In genomic region chr7:156473476-156474240, GRCh38 we compare ENCODE assay signal across 8 cellular contexts.
DNase-seq lines count a peak whose midpoint lies in the region; ATAC-seq and TF ChIP-seq lines count a peak whose summit lies in the region.

No MANE protein-coding gene starts in this region.

- intact Hi-C loops in heart left ventricle (cut with DNase I): loop anchor here (2.0 to 10.0 kb wide), 8 partner anchors 291 to 679 kb away; partner anchors contain the start of gene SHH (in 3 of the 10)
- intact Hi-C loops in Right ventricle myocardium inferior (cut with DNase I): loop anchor here (5.0 kb wide), 1 partner anchor 676 kb away; no protein-coding TSS in a partner anchor

- peaks cover 27% of the 10 kb centered on the region for H3K27me3 Mint-ChIP-seq in activated naive CD8-positive, alpha-beta T cell treated with anti-CD3 and anti-CD28 coated beads, Interleukin-2, amount 10 ng/mL, durations not matched to agents 7 days and 5 days

- 16 to 26% (median 21%) methylated on average over 9 of the region's 9 CpGs for WGBS in heart left ventricle, 4 donors

- H3K4me3 Mint-ChIP-seq in activated naive CD8-positive, alpha-beta T cell treated with anti-CD3 and anti-CD28 coated beads, Interleukin-2, amount 10 ng/mL, durations not matched to agents 7 days and 5 days: no peak overlapping the region

- TF ChIP-seq CTCF in heart left ventricle (IDR thresholded peaks at IDR 0.05) (peak; percentile 42 to 71 (median 54)), NB4 (IDR thresholded peaks at IDR 0.05; ENCODE audit: low read depth, low read length) (peak; percentile 93)

- H3K27ac Mint-ChIP-seq in activated naive CD8-positive, alpha-beta T cell treated with anti-CD3 and anti-CD28 coated beads, Interleukin-2, amount 10 ng/mL, durations not matched to agents 7 days and 5 days: no peak overlapping the region

- H3K4me1 Mint-ChIP-seq in activated naive CD8-positive, alpha-beta T cell treated with anti-CD3 and anti-CD28 coated beads, Interleukin-2, amount 10 ng/mL, durations not matched to agents 7 days and 5 days: no peaks in the 10 kb centered on the region

- H3K27ac ChIP-seq in heart left ventricle: no peak overlapping the region

- H3K4me1 ChIP-seq in heart left ventricle: no peaks in the 10 kb centered on the region

- DNase-seq in heart left ventricle (no peak), Right ventricle myocardium inferior (ENCODE audit: missing footprints) (no peak), NB4 (ENCODE audit: low read depth) (peak; percentile 70), iPS-NIHi7 (ENCODE audit: extremely low spot score) (peak; percentile 72)
- peak; percentile 43 for DNase-seq in activated naive CD8-positive, alpha-beta T cell treated with anti-CD3 and anti-CD28 coated beads, Interleukin-2, amount 10 ng/mL, durations not matched to agents 7 days and 5 days
- DNase-seq in stimulated activated CD4-positive, alpha-beta T cell treated with anti-CD3 and anti-CD28 coated beads, TNF-alpha, amount 100 ng/mL, for 48 hours (ENCODE audit: low read depth in 3 of 3): peak in 2 of 3 donors; percentile 1 to 8

- H3K9me3 Mint-ChIP-seq in activated naive CD8-positive, alpha-beta T cell treated with anti-CD3 and anti-CD28 coated beads, Interleukin-2, amount 10 ng/mL, durations not matched to agents 7 days and 5 days: no peaks in the 10 kb centered on the region

- H3K36me3 Mint-ChIP-seq in activated naive CD8-positive, alpha-beta T cell treated with anti-CD3 and anti-CD28 coated beads, Interleukin-2, amount 10 ng/mL, durations not matched to agents 7 days and 5 days: no peaks in the 10 kb centered on the region

- peaks cover 0 to 26% (median 0%) of the 10 kb centered on the region in 9 donors for H3K27me3 ChIP-seq in heart left ventricle

- no peak overlapping the region for H3K4me3 ChIP-seq in heart left ventricle
- H3K4me3 ChIP-seq in NB4 (ENCODE audit: low read depth, low read length): no peak overlapping the region

- POLR2A ChIA-PET in activated naive CD8-positive, alpha-beta T cell treated with anti-CD3 and anti-CD28 coated beads, Interleukin-2, amount 10 ng/mL, durations not matched to agents 7 days and 5 days (lab: Charles Lee): no interaction called here

- no peaks in the 10 kb centered on the region for H3K9me3 ChIP-seq in heart left ventricle

- TF ChIP-seq POLR2A in heart left ventricle (IDR thresholded peaks at IDR 0.05) (no peak), NB4 (IDR thresholded peaks at IDR 0.05; ENCODE audit: extremely low read depth, insufficient read length) (no peak)

- no peak for ATAC-seq in heart left ventricle
- ATAC-seq in Right ventricle myocardium inferior: no peak
- no peak for ATAC-seq in activated naive CD8-positive, alpha-beta T cell treated with anti-CD3 and anti-CD28 coated beads, Interleukin-2, amount 10 ng/mL, durations not matched to agents 7 days and 5 days (ENCODE audit: low read depth)
- no peak for ATAC-seq in GM21447 (IDR thresholded peaks at IDR 0.05; ENCODE audit: unreplicated experiment)
- ATAC-seq in HG03280 (IDR thresholded peaks at IDR 0.05; ENCODE audit: unreplicated experiment): no peak

- H3K36me3 ChIP-seq in heart left ventricle: no peaks in the 10 kb centered on the region

Comparison
In these comparisons a context has a peak if more than half of its experiments do, and no peak if none do; other contexts are left out.
1. DNase-seq: peak in NB4 (single experiment), activated naive CD8-positive, alpha-beta T cell treated with anti-CD3 and anti-CD28 coated beads, Interleukin-2, amount 10 ng/mL, durations not matched to agents 7 days and 5 days (single experiment), iPS-NIHi7 (single experiment) and stimulated activated CD4-positive, alpha-beta T cell treated with anti-CD3 and anti-CD28 coated beads, TNF-alpha, amount 100 ng/mL, for 48 hours (2 of 3); none in heart left ventricle (0 of 5) and Right ventricle myocardium inferior (single experiment).